1 cellular context compared by ENCODE assay signal in the genomic region with DNA sequence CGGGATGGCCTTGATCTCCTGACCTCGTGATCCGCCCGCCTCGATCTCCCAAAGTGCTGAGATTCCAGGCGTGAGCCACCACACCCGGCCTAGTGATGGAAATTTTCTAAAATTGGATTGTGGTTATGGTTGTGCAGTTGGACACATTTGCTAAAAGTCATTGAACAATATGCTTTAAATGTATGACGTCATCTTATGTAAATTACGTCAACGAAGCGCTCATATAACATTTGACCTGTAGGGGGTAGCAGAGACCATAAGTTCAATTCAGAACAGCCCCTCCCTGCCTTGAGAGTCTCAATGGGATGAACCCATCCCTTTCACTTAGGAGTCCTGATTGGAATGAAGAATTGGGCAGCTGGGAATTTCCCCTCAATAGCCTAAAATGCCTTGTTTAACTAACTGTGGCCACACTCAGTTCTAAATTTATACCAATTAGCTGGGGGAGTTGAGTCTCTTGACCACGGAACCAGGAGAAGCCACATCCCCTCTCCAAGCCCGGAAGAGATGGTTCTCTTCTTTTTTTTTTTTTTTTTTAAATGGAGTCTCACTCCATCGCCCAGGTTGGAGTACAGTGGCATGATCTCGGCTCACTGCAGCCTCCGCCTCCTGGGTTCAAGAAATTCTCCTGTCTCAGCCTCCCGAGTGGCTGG.
TF ChIP-seq lines count a peak whose summit lies in the region.

No MANE protein-coding gene starts in this region.

TF ChIP-seq in K562, 482 proteins besides CTCF, POLR2A, EP300 and RAD21 (continued from another document and continues in another):
- TF ChIP-seq, protein P1, sequence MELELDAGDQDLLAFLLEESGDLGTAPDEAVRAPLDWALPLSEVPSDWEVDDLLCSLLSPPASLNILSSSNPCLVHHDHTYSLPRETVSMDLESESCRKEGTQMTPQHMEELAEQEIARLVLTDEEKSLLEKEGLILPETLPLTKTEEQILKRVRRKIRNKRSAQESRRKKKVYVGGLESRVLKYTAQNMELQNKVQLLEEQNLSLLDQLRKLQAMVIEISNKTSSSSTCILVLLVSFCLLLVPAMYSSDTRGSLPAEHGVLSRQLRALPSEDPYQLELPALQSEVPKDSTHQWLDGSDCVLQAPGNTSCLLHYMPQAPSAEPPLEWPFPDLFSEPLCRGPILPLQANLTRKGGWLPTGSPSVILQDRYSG (tag; conservative IDR thresholded peaks at IDR 0.05; ENCODE audit: low read depth): 0 out of 2 replicates have a peak, but pooled peaks have one; percentile 38
- peak; percentile 58 for TF ChIP-seq EGR1 (conservative IDR thresholded peaks at IDR 0.05)
- peak; percentile 73; the same call in 1 of the 2 replicates for TF ChIP-seq ZNF644 (tag; IDR thresholded peaks at IDR 0.05; ENCODE audit: low read depth)
- peak; percentile 77 for TF ChIP-seq ARID2 (IDR thresholded peaks at IDR 0.05)
- TF ChIP-seq, protein P2, sequence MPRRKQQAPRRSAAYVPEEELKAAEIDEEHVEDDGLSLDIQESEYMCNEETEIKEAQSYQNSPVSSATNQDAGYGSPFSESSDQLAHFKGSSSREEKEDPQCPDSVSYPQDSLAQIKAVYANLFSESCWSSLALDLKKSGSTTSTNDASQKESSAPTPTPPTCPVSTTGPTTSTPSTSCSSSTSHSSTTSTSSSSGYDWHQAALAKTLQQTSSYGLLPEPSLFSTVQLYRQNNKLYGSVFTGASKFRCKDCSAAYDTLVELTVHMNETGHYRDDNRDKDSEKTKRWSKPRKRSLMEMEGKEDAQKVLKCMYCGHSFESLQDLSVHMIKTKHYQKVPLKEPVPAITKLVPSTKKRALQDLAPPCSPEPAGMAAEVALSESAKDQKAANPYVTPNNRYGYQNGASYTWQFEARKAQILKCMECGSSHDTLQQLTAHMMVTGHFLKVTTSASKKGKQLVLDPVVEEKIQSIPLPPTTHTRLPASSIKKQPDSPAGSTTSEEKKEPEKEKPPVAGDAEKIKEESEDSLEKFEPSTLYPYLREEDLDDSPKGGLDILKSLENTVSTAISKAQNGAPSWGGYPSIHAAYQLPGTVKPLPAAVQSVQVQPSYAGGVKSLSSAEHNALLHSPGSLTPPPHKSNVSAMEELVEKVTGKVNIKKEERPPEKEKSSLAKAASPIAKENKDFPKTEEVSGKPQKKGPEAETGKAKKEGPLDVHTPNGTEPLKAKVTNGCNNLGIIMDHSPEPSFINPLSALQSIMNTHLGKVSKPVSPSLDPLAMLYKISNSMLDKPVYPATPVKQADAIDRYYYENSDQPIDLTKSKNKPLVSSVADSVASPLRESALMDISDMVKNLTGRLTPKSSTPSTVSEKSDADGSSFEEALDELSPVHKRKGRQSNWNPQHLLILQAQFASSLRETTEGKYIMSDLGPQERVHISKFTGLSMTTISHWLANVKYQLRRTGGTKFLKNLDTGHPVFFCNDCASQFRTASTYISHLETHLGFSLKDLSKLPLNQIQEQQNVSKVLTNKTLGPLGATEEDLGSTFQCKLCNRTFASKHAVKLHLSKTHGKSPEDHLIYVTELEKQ (CRISPR knock-in tag; IDR thresholded peaks at IDR 0.05): peak; percentile 72; the same call in 1 of the 2 replicates
- no peak for TF ChIP-seq ZNF589 (CRISPR knock-in tag; IDR thresholded peaks at IDR 0.05; ENCODE audit: low read depth)
- peak; percentile 24; the same call in 1 of the 2 replicates for TF ChIP-seq ZNF24 (IDR thresholded peaks at IDR 0.05)
- peak; percentile 100 for TF ChIP-seq JUNB (CRISPR knock-in tag; conservative IDR thresholded peaks at IDR 0.05)
- TF ChIP-seq ZC3H4 (CRISPR knock-in tag; IDR thresholded peaks at IDR 0.05; ENCODE audit: borderline replicate concordance): no peak
- TF ChIP-seq ESRRA (IDR thresholded peaks at IDR 0.05; ENCODE audit: borderline replicate concordance, low read depth): 0 out of 2 replicates have a peak, but pooled peaks have one; percentile 28
- no peak for TF ChIP-seq ZNF778 (CRISPR knock-in tag; IDR thresholded peaks at IDR 0.05)
- TF ChIP-seq ZNF354B (CRISPR knock-in tag; IDR thresholded peaks at IDR 0.05): 0 out of 2 replicates have a peak, but pooled peaks have one; percentile 38
- TF ChIP-seq KAT2B (IDR thresholded peaks at IDR 0.05; ENCODE audit: low read depth, low read length): no peak
- peak; percentile 53; the same call in 1 of the 2 replicates for TF ChIP-seq FOSL1 (tag; conservative IDR thresholded peaks at IDR 0.05)
- 0 out of 2 replicates have a peak, but pooled peaks have one; percentile 14 for TF ChIP-seq NFIC (IDR thresholded peaks at IDR 0.05)
- TF ChIP-seq, protein P3, sequence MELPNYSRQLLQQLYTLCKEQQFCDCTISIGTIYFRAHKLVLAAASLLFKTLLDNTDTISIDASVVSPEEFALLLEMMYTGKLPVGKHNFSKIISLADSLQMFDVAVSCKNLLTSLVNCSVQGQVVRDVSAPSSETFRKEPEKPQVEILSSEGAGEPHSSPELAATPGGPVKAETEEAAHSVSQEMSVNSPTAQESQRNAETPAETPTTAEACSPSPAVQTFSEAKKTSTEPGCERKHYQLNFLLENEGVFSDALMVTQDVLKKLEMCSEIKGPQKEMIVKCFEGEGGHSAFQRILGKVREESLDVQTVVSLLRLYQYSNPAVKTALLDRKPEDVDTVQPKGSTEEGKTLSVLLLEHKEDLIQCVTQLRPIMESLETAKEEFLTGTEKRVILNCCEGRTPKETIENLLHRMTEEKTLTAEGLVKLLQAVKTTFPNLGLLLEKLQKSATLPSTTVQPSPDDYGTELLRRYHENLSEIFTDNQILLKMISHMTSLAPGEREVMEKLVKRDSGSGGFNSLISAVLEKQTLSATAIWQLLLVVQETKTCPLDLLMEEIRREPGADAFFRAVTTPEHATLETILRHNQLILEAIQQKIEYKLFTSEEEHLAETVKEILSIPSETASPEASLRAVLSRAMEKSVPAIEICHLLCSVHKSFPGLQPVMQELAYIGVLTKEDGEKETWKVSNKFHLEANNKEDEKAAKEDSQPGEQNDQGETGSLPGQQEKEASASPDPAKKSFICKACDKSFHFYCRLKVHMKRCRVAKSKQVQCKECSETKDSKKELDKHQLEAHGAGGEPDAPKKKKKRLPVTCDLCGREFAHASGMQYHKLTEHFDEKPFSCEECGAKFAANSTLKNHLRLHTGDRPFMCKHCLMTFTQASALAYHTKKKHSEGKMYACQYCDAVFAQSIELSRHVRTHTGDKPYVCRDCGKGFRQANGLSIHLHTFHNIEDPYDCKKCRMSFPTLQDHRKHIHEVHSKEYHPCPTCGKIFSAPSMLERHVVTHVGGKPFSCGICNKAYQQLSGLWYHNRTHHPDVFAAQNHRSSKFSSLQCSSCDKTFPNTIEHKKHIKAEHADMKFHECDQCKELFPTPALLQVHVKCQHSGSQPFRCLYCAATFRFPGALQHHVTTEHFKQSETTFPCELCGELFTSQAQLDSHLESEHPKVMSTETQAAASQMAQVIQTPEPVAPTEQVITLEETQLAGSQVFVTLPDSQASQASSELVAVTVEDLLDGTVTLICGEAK (IDR thresholded peaks at IDR 0.05): 0 out of 2 replicates have a peak, but pooled peaks have one; percentile 20
- TF ChIP-seq, protein P3 (CRISPR knock-in tag; IDR thresholded peaks at IDR 0.05): no peak
- no peak for TF ChIP-seq BMI1 (IDR thresholded peaks at IDR 0.05; ENCODE audit: low read length)
- TF ChIP-seq HNRNPK (IDR thresholded peaks at IDR 0.05; ENCODE audit: low read depth, low read length, poor library complexity, severe bottlenecking): no peak
- TF ChIP-seq NFXL1 (CRISPR knock-in tag; IDR thresholded peaks at IDR 0.05): 0 out of 2 replicates have a peak, but pooled peaks have one; percentile 22
- TF ChIP-seq NFATC3 (IDR thresholded peaks at IDR 0.05): 0 out of 2 replicates have a peak, but pooled peaks have one; percentile 61
- peak; percentile 42; the same call in 1 of the 2 replicates for TF ChIP-seq TOE1 (IDR thresholded peaks at IDR 0.05; ENCODE audit: borderline replicate concordance)
- TF ChIP-seq TOE1 (CRISPR knock-in tag; IDR thresholded peaks at IDR 0.05; ENCODE audit: borderline replicate concordance, low read depth): no peak
- TF ChIP-seq, protein P4, sequence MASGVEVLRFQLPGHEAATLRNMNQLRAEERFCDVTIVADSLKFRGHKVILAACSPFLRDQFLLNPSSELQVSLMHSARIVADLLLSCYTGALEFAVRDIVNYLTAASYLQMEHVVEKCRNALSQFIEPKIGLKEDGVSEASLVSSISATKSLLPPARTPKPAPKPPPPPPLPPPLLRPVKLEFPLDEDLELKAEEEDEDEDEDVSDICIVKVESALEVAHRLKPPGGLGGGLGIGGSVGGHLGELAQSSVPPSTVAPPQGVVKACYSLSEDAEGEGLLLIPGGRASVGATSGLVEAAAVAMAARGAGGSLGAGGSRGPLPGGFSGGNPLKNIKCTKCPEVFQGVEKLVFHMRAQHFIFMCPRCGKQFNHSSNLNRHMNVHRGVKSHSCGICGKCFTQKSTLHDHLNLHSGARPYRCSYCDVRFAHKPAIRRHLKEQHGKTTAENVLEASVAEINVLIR (CRISPR knock-in tag; IDR thresholded peaks at IDR 0.05): peak; percentile 88
- TF ChIP-seq KLF10 (CRISPR knock-in tag; IDR thresholded peaks at IDR 0.05): no peak
- no peak for TF ChIP-seq POLR2H (tag; IDR thresholded peaks at IDR 0.05; ENCODE audit: low read depth)
- TF ChIP-seq MTA3 (IDR thresholded peaks at IDR 0.05; ENCODE audit: borderline replicate concordance): peak; percentile 96
- TF ChIP-seq, protein P5, sequence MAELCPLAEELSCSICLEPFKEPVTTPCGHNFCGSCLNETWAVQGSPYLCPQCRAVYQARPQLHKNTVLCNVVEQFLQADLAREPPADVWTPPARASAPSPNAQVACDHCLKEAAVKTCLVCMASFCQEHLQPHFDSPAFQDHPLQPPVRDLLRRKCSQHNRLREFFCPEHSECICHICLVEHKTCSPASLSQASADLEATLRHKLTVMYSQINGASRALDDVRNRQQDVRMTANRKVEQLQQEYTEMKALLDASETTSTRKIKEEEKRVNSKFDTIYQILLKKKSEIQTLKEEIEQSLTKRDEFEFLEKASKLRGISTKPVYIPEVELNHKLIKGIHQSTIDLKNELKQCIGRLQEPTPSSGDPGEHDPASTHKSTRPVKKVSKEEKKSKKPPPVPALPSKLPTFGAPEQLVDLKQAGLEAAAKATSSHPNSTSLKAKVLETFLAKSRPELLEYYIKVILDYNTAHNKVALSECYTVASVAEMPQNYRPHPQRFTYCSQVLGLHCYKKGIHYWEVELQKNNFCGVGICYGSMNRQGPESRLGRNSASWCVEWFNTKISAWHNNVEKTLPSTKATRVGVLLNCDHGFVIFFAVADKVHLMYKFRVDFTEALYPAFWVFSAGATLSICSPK (IDR thresholded peaks at IDR 0.05; ENCODE audit: borderline replicate concordance): peak; percentile 38; the same call in 1 of the 2 replicates
- TF ChIP-seq, protein P6, sequence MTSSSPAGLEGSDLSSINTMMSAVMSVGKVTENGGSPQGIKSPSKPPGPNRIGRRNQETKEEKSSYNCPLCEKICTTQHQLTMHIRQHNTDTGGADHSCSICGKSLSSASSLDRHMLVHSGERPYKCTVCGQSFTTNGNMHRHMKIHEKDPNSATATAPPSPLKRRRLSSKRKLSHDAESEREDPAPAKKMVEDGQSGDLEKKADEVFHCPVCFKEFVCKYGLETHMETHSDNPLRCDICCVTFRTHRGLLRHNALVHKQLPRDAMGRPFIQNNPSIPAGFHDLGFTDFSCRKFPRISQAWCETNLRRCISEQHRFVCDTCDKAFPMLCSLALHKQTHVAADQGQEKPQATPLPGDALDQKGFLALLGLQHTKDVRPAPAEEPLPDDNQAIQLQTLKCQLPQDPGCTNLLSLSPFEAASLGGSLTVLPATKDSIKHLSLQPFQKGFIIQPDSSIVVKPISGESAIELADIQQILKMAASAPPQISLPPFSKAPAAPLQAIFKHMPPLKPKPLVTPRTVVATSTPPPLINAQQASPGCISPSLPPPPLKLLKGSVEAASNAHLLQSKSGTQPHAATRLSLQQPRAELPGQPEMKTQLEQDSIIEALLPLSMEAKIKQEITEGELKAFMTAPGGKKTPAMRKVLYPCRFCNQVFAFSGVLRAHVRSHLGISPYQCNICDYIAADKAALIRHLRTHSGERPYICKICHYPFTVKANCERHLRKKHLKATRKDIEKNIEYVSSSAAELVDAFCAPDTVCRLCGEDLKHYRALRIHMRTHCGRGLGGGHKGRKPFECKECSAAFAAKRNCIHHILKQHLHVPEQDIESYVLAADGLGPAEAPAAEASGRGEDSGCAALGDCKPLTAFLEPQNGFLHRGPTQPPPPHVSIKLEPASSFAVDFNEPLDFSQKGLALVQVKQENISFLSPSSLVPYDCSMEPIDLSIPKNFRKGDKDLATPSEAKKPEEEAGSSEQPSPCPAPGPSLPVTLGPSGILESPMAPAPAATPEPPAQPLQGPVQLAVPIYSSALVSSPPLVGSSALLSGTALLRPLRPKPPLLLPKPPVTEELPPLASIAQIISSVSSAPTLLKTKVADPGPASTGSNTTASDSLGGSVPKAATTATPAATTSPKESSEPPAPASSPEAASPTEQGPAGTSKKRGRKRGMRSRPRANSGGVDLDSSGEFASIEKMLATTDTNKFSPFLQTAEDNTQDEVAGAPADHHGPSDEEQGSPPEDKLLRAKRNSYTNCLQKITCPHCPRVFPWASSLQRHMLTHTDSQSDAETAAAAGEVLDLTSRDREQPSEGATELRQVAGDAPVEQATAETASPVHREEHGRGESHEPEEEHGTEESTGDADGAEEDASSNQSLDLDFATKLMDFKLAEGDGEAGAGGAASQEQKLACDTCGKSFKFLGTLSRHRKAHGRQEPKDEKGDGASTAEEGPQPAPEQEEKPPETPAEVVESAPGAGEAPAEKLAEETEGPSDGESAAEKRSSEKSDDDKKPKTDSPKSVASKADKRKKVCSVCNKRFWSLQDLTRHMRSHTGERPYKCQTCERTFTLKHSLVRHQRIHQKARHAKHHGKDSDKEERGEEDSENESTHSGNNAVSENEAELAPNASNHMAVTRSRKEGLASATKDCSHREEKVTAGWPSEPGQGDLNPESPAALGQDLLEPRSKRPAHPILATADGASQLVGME (CRISPR knock-in tag; IDR thresholded peaks at IDR 0.05): peak; percentile 88; the same call in 1 of the 2 replicates
